23 cellular contexts compared by ENCODE assay signal in the genomic region with DNA sequence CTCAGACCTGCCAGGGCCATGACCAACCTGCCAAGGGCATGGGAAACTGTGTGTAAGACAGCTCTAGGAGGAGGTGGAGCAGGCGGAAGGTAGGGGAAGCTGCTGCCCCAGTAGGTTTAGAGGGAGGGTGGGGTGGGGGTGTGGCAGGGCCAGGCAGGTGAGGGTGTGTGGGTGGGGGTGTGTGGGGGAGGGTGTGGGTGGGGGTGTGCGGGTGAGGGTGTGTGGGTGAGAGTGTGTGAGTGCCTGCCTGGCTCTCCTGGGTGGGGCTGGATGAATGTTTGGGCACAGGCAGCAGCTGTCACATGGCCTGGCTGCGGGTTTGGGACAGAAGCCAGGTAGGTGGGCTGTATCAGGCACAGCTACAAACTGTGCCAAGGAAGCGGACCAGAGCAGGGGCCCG. TPM values are rescaled to one million over a fixed set of nuclear protein-coding genes. Genes with fewer than 3 reads are reported as not detected.
DNase-seq lines count a peak whose midpoint lies in the region; ATAC-seq, FAIRE-seq and TF ChIP-seq lines count a peak whose summit lies in the region.
"Had no signal": no experiment of that assay in that cellular context is flagged by ENCODE, and none has a peak within 500 bp of the region (broad histone marks: within the 10 kb centered on the region; RNA-seq: fewer than 3 reads in every experiment).

No MANE protein-coding gene starts in this region.

- DNase-seq in HT-29 (ENCODE audit: low spot score) (peak; percentile 40), T-helper 17 cell (no peak), osteoblast (ENCODE audit: insufficient read length, low spot score, missing footprints) (peak; percentile 61), frontal cortex (ENCODE audit: low spot score in 2 of 2) (no peak)
- DNase-seq in stimulated activated CD4-positive, alpha-beta T cell treated with anti-CD3 and anti-CD28 coated beads, Interleukin-4, amount 100 ng/mL, for 24 hours = no peak
- DNase-seq: activated CD4-positive, alpha-beta memory T cell treated with anti-CD3 and anti-CD28 coated beads for 36 hours; activated T-cell treated with anti-CD3 and anti-CD28 coated beads, Interleukin-2, amount 50 U/mL, for 48 hours; KBM-7; mammary epithelial cell; naive B cell; NCI-H1048; NCI-H82; PC-3; posterior cingulate gyrus; stimulated activated CD4-positive, alpha-beta T cell treated with anti-CD3 and anti-CD28 coated beads, Interleukin-4, amount 100 ng/mL, for 1 hour; substantia nigra had no signal

- no peak for TF ChIP-seq CTCF in osteoblast (IDR thresholded peaks at IDR 0.05; ENCODE audit: extremely low read depth, low read depth, low read length)

- H3K9me3 ChIP-seq in BLaER1 treated with 17β-estradiol and CSF1 and Interleukin-3, amounts not matched to agents 10 nM and 100 nM (replicated peaks in 1 of 11) = no peaks in the 10 kb centered on the region
- H3K9me3 ChIP-seq in T-helper 17 cell (ENCODE audit: control insufficient read depth, low read length, poor library complexity, severe bottlenecking) = no peaks in the 10 kb centered on the region
- no peaks in the 10 kb centered on the region for H3K9me3 ChIP-seq in osteoblast (ENCODE audit: low read depth, low read length)
- H3K9me3 ChIP-seq: body of pancreas had no signal

- H3K4me3 Mint-ChIP-seq in T-helper 17 cell = no peak overlapping the region
- H3K4me3 Mint-ChIP-seq: activated CD4-positive, alpha-beta memory T cell treated with anti-CD3 and anti-CD28 coated beads for 36 hours; activated naive CD8-positive, alpha-beta T cell; naive B cell; WTC11 had no signal

- FAIRE-seq in frontal cortex (lab: Jason Lieb, UNC) = no peak
- FAIRE-seq: colon, GM18507 had no signal

- H3K4me1 ChIP-seq in BLaER1 treated with 17β-estradiol and CSF1 and Interleukin-3, amounts not matched to agents 10 nM and 100 nM = peaks cover 13 to 29% (median 24%) of the 10 kb centered on the region in 10 experiments
- H3K4me1 ChIP-seq in osteoblast (ENCODE audit: insufficient read depth, low read length) = no peaks in the 10 kb centered on the region
- H3K4me1 ChIP-seq: body of pancreas had no signal

- no peaks in the 10 kb centered on the region for H3K36me3 Mint-ChIP-seq in T-helper 17 cell (ENCODE audit: low read depth)
- H3K36me3 Mint-ChIP-seq: activated CD4-positive, alpha-beta memory T cell treated with anti-CD3 and anti-CD28 coated beads for 36 hours; activated naive CD8-positive, alpha-beta T cell; naive B cell had no signal

- H2AFZ ChIP-seq in osteoblast (ENCODE audit: low read length) = no peak overlapping the region

- H3K4me1 Mint-ChIP-seq in T-helper 17 cell = peaks cover 7% of the 10 kb centered on the region

- no peak overlapping the region for H3K9ac ChIP-seq in BLaER1 treated with 17β-estradiol and CSF1 and Interleukin-3, amounts not matched to agents 10 nM and 100 nM

- H3K27me3 ChIP-seq in BLaER1 treated with 17β-estradiol and CSF1 and Interleukin-3, amounts not matched to agents 10 nM and 100 nM = no peaks in the 10 kb centered on the region
- no peaks in the 10 kb centered on the region for H3K27me3 ChIP-seq in osteoblast (ENCODE audit: insufficient read depth, low read length)
- H3K27me3 ChIP-seq: body of pancreas had no signal

- H3K36me3 ChIP-seq in BLaER1 treated with 17β-estradiol and CSF1 and Interleukin-3, amounts not matched to agents 10 nM and 100 nM = no peaks in the 10 kb centered on the region
- no peaks in the 10 kb centered on the region for H3K36me3 ChIP-seq in osteoblast (ENCODE audit: insufficient read depth, low read length)

- ATAC-seq in T-helper 17 cell = no peak
- no peak for ATAC-seq in HG02885 (IDR thresholded peaks at IDR 0.05; ENCODE audit: poor library complexity, unreplicated experiment)
- ATAC-seq: body of pancreas, PC-3, WTC11 had no signal

- no peak overlapping the region for H3K4me3 ChIP-seq in BLaER1 treated with 17β-estradiol and CSF1 and Interleukin-3, amounts not matched to agents 10 nM and 100 nM
- no peak overlapping the region for H3K4me3 ChIP-seq in osteoblast (ENCODE audit: insufficient read depth, low read length)
- H3K4me3 ChIP-seq: body of pancreas had no signal

- no peak overlapping the region for H3K27ac ChIP-seq in BLaER1 treated with 17β-estradiol and CSF1 and Interleukin-3, amounts not matched to agents 10 nM and 100 nM
- H3K27ac ChIP-seq in osteoblast (ENCODE audit: low read depth, low read length) = no peak overlapping the region
- H3K27ac ChIP-seq: body of pancreas had no signal

- H3K79me2 ChIP-seq in osteoblast (ENCODE audit: insufficient read depth, low read length) = no peaks in the 10 kb centered on the region

- H3K27ac Mint-ChIP-seq in T-helper 17 cell = peak overlapping the region; percentile 56
- H3K27ac Mint-ChIP-seq: activated CD4-positive, alpha-beta memory T cell treated with anti-CD3 and anti-CD28 coated beads for 36 hours; WTC11 had no signal

- H3K4me2 ChIP-seq in BLaER1 treated with 17β-estradiol and CSF1 and Interleukin-3, amounts not matched to agents 10 nM and 100 nM = peak overlapping the region in 6 of 11 experiments; percentile 16 to 60 (median 36); a peak in 9 of 22 replicates
- no peak overlapping the region for H3K4me2 ChIP-seq in osteoblast (ENCODE audit: insufficient read depth, low read length)

- H3K27me3 Mint-ChIP-seq in T-helper 17 cell = no peaks in the 10 kb centered on the region
- H3K27me3 Mint-ChIP-seq: activated CD4-positive, alpha-beta memory T cell treated with anti-CD3 and anti-CD28 coated beads for 36 hours; activated naive CD8-positive, alpha-beta T cell; naive B cell had no signal

- peaks cover 0 to 18% (median 0%) of the 10 kb centered on the region in 11 experiments; a peak in 3 of 22 replicates for H4K20me1 ChIP-seq in BLaER1 treated with 17β-estradiol and CSF1 and Interleukin-3, amounts not matched to agents 10 nM and 100 nM
- no peaks in the 10 kb centered on the region for H4K20me1 ChIP-seq in osteoblast (ENCODE audit: insufficient read depth, low read length)

RNA-seq across cellular contexts. Expression of gene N4BP3, which starts 8.8 kb away (rescaled TPM):
- 0.39 and 0.81 TPM in 2 replicates for total RNA-seq in HT-29 (2014; rRNA removed; shearing (Covaris generic))
- 1 to 10 TPM; 8.5 to 9.0 TPM for total RNA-seq in T-helper 17 cell
- total RNA-seq in osteoblast = under 0.01 TPM in 2 replicates
- 4.1 TPM for total RNA-seq in frontal cortex

RNA-seq across cellular contexts. Expression of gene RMND5B, which starts 26.3 kb away (rescaled TPM):
- total RNA-seq in HT-29 (2014; rRNA removed; shearing (Covaris generic)) = 42.0 and 50.0 TPM in 2 replicates
- total RNA-seq in T-helper 17 cell (10 to 100 TPM; 14.7 to 15.3 TPM), osteoblast (20.0 and 20.6 TPM in 2 replicates), frontal cortex (20.8 TPM)

RNA-seq across cellular contexts. Expression of gene NHP2, which starts 49.2 kb away (rescaled TPM):
- 413 and 485 TPM in 2 replicates for total RNA-seq in HT-29 (2014; rRNA removed; shearing (Covaris generic))
- total RNA-seq in T-helper 17 cell (10 to 100 TPM; 62.2 to 62.4 TPM), osteoblast (66.2 and 71.3 TPM in 2 replicates), frontal cortex (75.8 TPM)

Comparison
In these comparisons a context has a peak if more than half of its experiments do, and no peak if none do; other contexts are left out.
1. DNase-seq: peak in HT-29 (single experiment) and osteoblast (single experiment); none in T-helper 17 cell (0 of 3), frontal cortex (0 of 2) and stimulated activated CD4-positive, alpha-beta T cell treated with anti-CD3 and anti-CD28 coated beads, Interleukin-4, amount 100 ng/mL, for 24 hours (single experiment).